Comparison of ENCODE assay signal across 10 cellular contexts in the genomic region with DNA sequence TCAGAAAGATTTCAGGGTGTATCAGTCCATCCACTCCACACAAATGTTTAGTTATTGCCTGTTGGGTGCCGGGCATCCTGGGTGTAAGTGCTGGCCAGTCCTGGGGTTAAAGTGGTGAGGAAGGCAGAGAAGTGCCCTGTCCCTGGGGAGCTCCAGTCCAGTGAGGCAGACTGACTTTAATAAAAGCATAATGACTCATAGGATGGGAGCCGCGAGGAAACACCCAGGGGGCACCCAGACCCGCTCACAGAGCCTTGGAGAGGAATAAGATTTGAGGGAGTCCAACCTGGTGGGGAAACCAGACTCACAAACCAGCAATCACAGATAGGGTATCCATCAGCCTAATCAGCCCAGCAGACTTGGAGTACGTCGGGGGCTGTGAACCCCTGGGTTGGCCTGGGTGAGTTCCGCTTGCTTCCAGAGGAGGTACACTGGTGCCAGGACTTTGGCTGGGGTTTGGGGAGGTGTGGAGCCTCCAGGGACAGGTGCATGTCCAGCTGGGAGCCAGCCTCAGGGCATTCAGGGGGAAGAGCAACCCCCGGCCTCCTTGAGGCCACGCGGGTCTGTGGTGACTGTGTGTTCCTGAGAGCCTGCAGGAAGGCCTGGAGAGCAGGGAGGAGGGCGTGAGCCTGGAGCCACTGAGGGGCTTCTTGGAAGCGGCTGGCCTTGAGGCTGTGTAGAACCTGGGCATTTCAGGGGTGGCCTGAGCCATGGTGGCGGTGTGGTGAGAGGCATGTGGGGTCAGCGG. TPM values are rescaled to one million over a fixed set of nuclear protein-coding genes. Genes with fewer than 3 reads are reported as not detected.
DNase-seq lines count a peak whose midpoint lies in the region; ATAC-seq and TF ChIP-seq lines count a peak whose summit lies in the region.
"Had no signal": no experiment of that assay in that cellular context is flagged by ENCODE, and none has a peak within 500 bp of the region (broad histone marks: within the 10 kb centered on the region; RNA-seq: fewer than 3 reads in every experiment).

No MANE protein-coding gene starts in this region.

- WGBS in smooth muscle cell (ENCODE audit: low lambda C conversion rate) = 67% methylated on average over 14 of the region's 14 CpGs

- H3K79me2 ChIP-seq in GM23338 (replicated peaks; ENCODE audit: insufficient read depth) = no peaks in the 10 kb centered on the region
- H3K79me2 ChIP-seq in smooth muscle cell (ENCODE audit: low read depth) = no peaks in the 10 kb centered on the region

- H3K36me3 ChIP-seq in GM23338 (ENCODE audit: insufficient read depth) = no peaks in the 10 kb centered on the region
- no peaks in the 10 kb centered on the region for H3K36me3 ChIP-seq in smooth muscle cell (ENCODE audit: low read depth)
- H3K36me3 ChIP-seq in CD8-positive, alpha-beta T cell (ENCODE audit: insufficient read depth, low read length) = no peaks in the 10 kb centered on the region
- H3K36me3 ChIP-seq: HAP-1 had no signal

- POLR2A ChIA-PET in CD8-positive, alpha-beta T cell (lab: Charles Lee) = no interaction called here

- no peak overlapping the region for H3K4me3 Mint-ChIP-seq in GM23338
- no peak overlapping the region for H3K4me3 Mint-ChIP-seq in CD8-positive, alpha-beta T cell
- H3K4me3 Mint-ChIP-seq in stimulated activated memory B cell treated with anti-CD40 and anti-IgM and Interleukin-4, amounts not matched to agents 10 μg/mL and 1 μg/mL and 100 μg/mL, for 72 hours = no peak overlapping the region

- no peak overlapping the region for H3K4me3 ChIP-seq in GM23338
- no peak overlapping the region for H3K4me3 ChIP-seq in smooth muscle cell
- no peak overlapping the region for H3K4me3 ChIP-seq in CD8-positive, alpha-beta T cell (ENCODE audit: low read depth, low read length)
- H3K4me3 ChIP-seq: HAP-1 had no signal

- H3F3A ChIP-seq in GM23338 (replicated peaks; ENCODE audit: low read depth) (no peaks in the 10 kb centered on the region), smooth muscle cell (ENCODE audit: low read depth) (peaks cover 4% of the 10 kb centered on the region)

- no peak overlapping the region for H3K27ac ChIP-seq in GM23338 (ENCODE audit: low read depth)
- H3K27ac ChIP-seq in foreskin keratinocyte = peak overlapping the region; percentile 58
- peak overlapping the region; percentile 80 for H3K27ac ChIP-seq in smooth muscle cell (ENCODE audit: low read depth)
- H3K27ac ChIP-seq in CD8-positive, alpha-beta T cell (ENCODE audit: low read depth, low read length) = no peak overlapping the region

- peaks cover 28% of the 10 kb centered on the region for H3K4me1 Mint-ChIP-seq in GM23338
- H3K4me1 Mint-ChIP-seq in CD8-positive, alpha-beta T cell (ENCODE audit: low read depth) = peaks cover 11% of the 10 kb centered on the region
- H3K4me1 Mint-ChIP-seq in stimulated activated memory B cell treated with anti-CD40 and anti-IgM and Interleukin-4, amounts not matched to agents 10 μg/mL and 1 μg/mL and 100 μg/mL, for 72 hours = peaks cover 4% of the 10 kb centered on the region

- H2AFZ ChIP-seq in GM23338 (no peak overlapping the region), smooth muscle cell (ENCODE audit: low read depth) (no peak overlapping the region)

- H3K36me3 Mint-ChIP-seq in GM23338 (ENCODE audit: low read depth) = no peaks in the 10 kb centered on the region
- H3K36me3 Mint-ChIP-seq in CD8-positive, alpha-beta T cell = no peaks in the 10 kb centered on the region
- H3K36me3 Mint-ChIP-seq in stimulated activated memory B cell treated with anti-CD40 and anti-IgM and Interleukin-4, amounts not matched to agents 10 μg/mL and 1 μg/mL and 100 μg/mL, for 72 hours = no peaks in the 10 kb centered on the region

- no peak for TF ChIP-seq CTCF in GM23338 (conservative IDR thresholded peaks at IDR 0.05; ENCODE audit: low read depth in 2 of 2)
- no peak for TF ChIP-seq CTCF in foreskin keratinocyte (conservative IDR thresholded peaks at IDR 0.05)
- TF ChIP-seq CTCF in smooth muscle cell (IDR thresholded peaks at IDR 0.05; ENCODE audit: borderline replicate concordance, insufficient read depth, poor library complexity, severe bottlenecking) = no peak
- no peak for TF ChIP-seq CTCF in CD8-positive, alpha-beta T cell (IDR thresholded peaks at IDR 0.05)

- H4K20me1 ChIP-seq in GM23338 (replicated peaks; ENCODE audit: insufficient read depth) (no peaks in the 10 kb centered on the region; the same call in 1 of the 2 replicates), smooth muscle cell (ENCODE audit: low read depth) (no peaks in the 10 kb centered on the region)

- no peaks in the 10 kb centered on the region for H3K9me3 Mint-ChIP-seq in GM23338
- no peaks in the 10 kb centered on the region for H3K9me3 Mint-ChIP-seq in CD8-positive, alpha-beta T cell
- no peaks in the 10 kb centered on the region for H3K9me3 Mint-ChIP-seq in stimulated activated memory B cell treated with anti-CD40 and anti-IgM and Interleukin-4, amounts not matched to agents 10 μg/mL and 1 μg/mL and 100 μg/mL, for 72 hours

- H3K9me2 ChIP-seq in GM23338 (ENCODE audit: insufficient read depth) = no peaks in the 10 kb centered on the region

- H3K9ac ChIP-seq in smooth muscle cell (ENCODE audit: low read depth) = no peak overlapping the region

- H3K4me1 ChIP-seq in GM23338 (ENCODE audit: insufficient read depth) (peaks cover under 1% of the 10 kb centered on the region; the same call in 1 of the 2 replicates), foreskin keratinocyte (peaks cover 34% of the 10 kb centered on the region), smooth muscle cell (ENCODE audit: low read depth) (peaks cover 8% of the 10 kb centered on the region)
- H3K4me1 ChIP-seq in CD8-positive, alpha-beta T cell (ENCODE audit: insufficient read depth, low read length) = peaks cover 9% of the 10 kb centered on the region
- H3K4me1 ChIP-seq: HAP-1 had no signal

- H3K9me3 ChIP-seq in smooth muscle cell (replicated peaks; ENCODE audit: low read depth) = no peaks in the 10 kb centered on the region
- no peaks in the 10 kb centered on the region for H3K9me3 ChIP-seq in CD8-positive, alpha-beta T cell (ENCODE audit: low read length)
- H3K9me3 ChIP-seq: HAP-1 had no signal

- intact Hi-C loops in CD8-positive, alpha-beta T cell (cut with DNase I, micrococcal nuclease) = loop anchor here (10.0 kb wide), 2 partner anchors 178 to 258 kb away; no protein-coding TSS in a partner anchor

- H3K27me3 ChIP-seq in GM23338 (ENCODE audit: insufficient read depth) (peaks cover 37% of the 10 kb centered on the region), foreskin keratinocyte (no peaks in the 10 kb centered on the region), smooth muscle cell (ENCODE audit: low read depth) (no peaks in the 10 kb centered on the region)
- H3K27me3 ChIP-seq in CD8-positive, alpha-beta T cell (ENCODE audit: insufficient read depth, low read length) = no peaks in the 10 kb centered on the region

- ATAC-seq in GM23338 (no peak), SK-N-SH treated with all-trans-retinoic acid at 6 μM for 48 hours (peak; percentile 53), foreskin keratinocyte (peak; percentile 54)
- no peak for ATAC-seq in CD8-positive, alpha-beta T cell
- ATAC-seq in stimulated activated memory B cell treated with anti-CD40 and anti-IgM and Interleukin-4, amounts not matched to agents 10 μg/mL and 1 μg/mL and 100 μg/mL, for 72 hours = no peak

- H3K4me2 ChIP-seq in GM23338 (no peak overlapping the region), smooth muscle cell (peak overlapping the region; percentile 76)

- CTCF ChIA-PET in CD8-positive, alpha-beta T cell (lab: Charles Lee) = interaction anchor here (1.0 to 1.7 kb wide), 3 partner anchors 12 to 73 kb away, joined by 3 to 4 read pairs (median 4); no protein-coding TSS in a partner anchor

- DNase-seq in GM23338 (ENCODE audit: low spot score) = no peak
- no peak for DNase-seq in foreskin keratinocyte
- DNase-seq in smooth muscle cell (lab: John Stamatoyannopoulos, UW; ENCODE audit: unreplicated experiment) = no peak
- no peak for DNase-seq in CD8-positive, alpha-beta T cell
- no peak for DNase-seq in NCI-H2029 (lab: John Stamatoyannopoulos, UW)
- no peak for DNase-seq in occipital lobe (lab: John Stamatoyannopoulos, UW)

- peaks cover 37% of the 10 kb centered on the region for H3K27me3 Mint-ChIP-seq in GM23338 (ENCODE audit: insufficient read depth, low read depth, poor library complexity)
- H3K27me3 Mint-ChIP-seq in CD8-positive, alpha-beta T cell (ENCODE audit: low read depth) = peaks cover 32% of the 10 kb centered on the region
- peaks cover 88% of the 10 kb centered on the region for H3K27me3 Mint-ChIP-seq in stimulated activated memory B cell treated with anti-CD40 and anti-IgM and Interleukin-4, amounts not matched to agents 10 μg/mL and 1 μg/mL and 100 μg/mL, for 72 hours

- H3K27ac Mint-ChIP-seq in GM23338 = peak overlapping the region; percentile 26; the same call in 1 of the 2 replicates
- H3K27ac Mint-ChIP-seq in CD8-positive, alpha-beta T cell = no peak overlapping the region
- no peak overlapping the region for H3K27ac Mint-ChIP-seq in stimulated activated memory B cell treated with anti-CD40 and anti-IgM and Interleukin-4, amounts not matched to agents 10 μg/mL and 1 μg/mL and 100 μg/mL, for 72 hours

RNA-seq across cellular contexts. Expression of a gene that starts 3.7 kb away (rescaled TPM):
- total RNA-seq in GM23338 (2014; rRNA removed; shearing (Covaris generic)) = 0.28 and 0.47 TPM in 2 replicates
- polyA plus RNA-seq in GM23338 (2016; fragmentation: Nextera tagmentation; extraction: Ambion mirVana) = 0.10 and 0.47 TPM in 2 replicates
- total RNA-seq in foreskin keratinocyte = 6.6 and 7.3 TPM in 2 replicates
- 3.3 and 4.0 TPM in 2 replicates for polyA plus RNA-seq in foreskin keratinocyte
- total RNA-seq in smooth muscle cell = 2.3 and 2.7 TPM in 2 replicates
- polyA plus RNA-seq in smooth muscle cell = 3.7 and 4.4 TPM in 2 replicates
- total RNA-seq in CD8-positive, alpha-beta T cell = not detected
- 0.31 TPM for total RNA-seq in occipital lobe

RNA-seq across cellular contexts. Expression of a gene that starts 23.2 kb away (rescaled TPM):
- total RNA-seq in GM23338 (2014; rRNA removed; shearing (Covaris generic)) = not detected in 2 replicates
- polyA plus RNA-seq in GM23338 (2016; fragmentation: Nextera tagmentation; extraction: Ambion mirVana) (0.24 and 0.31 TPM in 2 replicates), foreskin keratinocyte (not detected in 2 replicates), smooth muscle cell (0.33 TPM in 1 of 2 replicates, not detected in the other)
- total RNA-seq in foreskin keratinocyte (not detected in 2 replicates), smooth muscle cell (not detected in 2 replicates), occipital lobe (0.16 TPM)
- not detected for total RNA-seq in CD8-positive, alpha-beta T cell
- total RNA-seq: T-helper 1 cell treated with Interleukin-12 subunit alpha and Interleukin-12 subunit beta and Interleukin-4 antibody, amounts not matched to agents 30 ng/mL and 1 ng/mL, for 36 hours had no signal

RNA-seq across cellular contexts. Expression of a gene that starts 36.6 kb away (rescaled TPM):
- 0.08 and 0.42 TPM in 2 replicates for total RNA-seq in GM23338 (2014; rRNA removed; shearing (Covaris generic))
- polyA plus RNA-seq in GM23338 (2016; fragmentation: Nextera tagmentation; extraction: Ambion mirVana) (0.23 and 0.45 TPM in 2 replicates), foreskin keratinocyte (0.03 TPM in 1 of 2 replicates, not detected in the other), smooth muscle cell (3.6 and 5.3 TPM in 2 replicates)
- total RNA-seq in foreskin keratinocyte (not detected in 2 replicates), smooth muscle cell (0.85 and 1.2 TPM in 2 replicates), occipital lobe (not detected)
- 1 to 10 TPM; 1.5 to 1.7 TPM for total RNA-seq in CD8-positive, alpha-beta T cell

RNA-seq across cellular contexts. Expression of a gene that starts 38.3 kb away (rescaled TPM):
- total RNA-seq in GM23338 (2014; rRNA removed; shearing (Covaris generic)) = not detected in 2 replicates
- polyA plus RNA-seq in GM23338 (2016; fragmentation: Nextera tagmentation; extraction: Ambion mirVana) (not detected in 2 replicates), foreskin keratinocyte (not detected in 2 replicates), smooth muscle cell (0.45 and 0.67 TPM in 2 replicates)
- total RNA-seq in foreskin keratinocyte (not detected in 2 replicates), smooth muscle cell (0.09 and 0.36 TPM in 2 replicates), occipital lobe (0.31 TPM)
- under 1 TPM; 0.05 to 0.08 TPM for total RNA-seq in CD8-positive, alpha-beta T cell

Comparison
In these comparisons a context has a peak if more than half of its experiments do, and no peak if none do; other contexts are left out.
1. ATAC-seq: peak in SK-N-SH treated with all-trans-retinoic acid at 6 μM for 48 hours (single experiment) and foreskin keratinocyte (single experiment); none in GM23338 (single experiment), CD8-positive, alpha-beta T cell (single experiment) and stimulated activated memory B cell treated with anti-CD40 and anti-IgM and Interleukin-4, amounts not matched to agents 10 μg/mL and 1 μg/mL and 100 μg/mL, for 72 hours (single experiment).
2. H3K27ac ChIP-seq: peak in foreskin keratinocyte (single experiment) and smooth muscle cell (single experiment); none in GM23338 (single experiment) and CD8-positive, alpha-beta T cell (single experiment).